2 cellular contexts compared by ENCODE assay signal in genomic region chr2:23447405-23447804, GRCh38.
TF ChIP-seq lines count a peak whose summit lies in the region.

No MANE protein-coding gene starts in this region.

TF ChIP-seq in GM12891, 5 proteins besides CTCF, POLR2A, EP300 and RAD21 (continued from another document):
- TF ChIP-seq POLR2AphosphoS5 (IDR thresholded peaks at IDR 0.05; ENCODE audit: low read depth, low read length) = no peak
- no peak for TF ChIP-seq POU2F2 (IDR thresholded peaks at IDR 0.05; ENCODE audit: low read depth, low read length)
- TF ChIP-seq PAX5 (IDR thresholded peaks at IDR 0.05; ENCODE audit: insufficient read depth, low read length, severe bottlenecking) = no peak

TF ChIP-seq in GM23338, 12 proteins besides CTCF, POLR2A, EP300 and RAD21 (continued from another document):
- no peak for TF ChIP-seq ZNF331 (CRISPR knock-in tag; IDR thresholded peaks at IDR 0.05; ENCODE audit: low read depth)
- no peak for TF ChIP-seq REST (IDR thresholded peaks at IDR 0.05; ENCODE audit: unreplicated experiment)
- TF ChIP-seq NANOG (IDR thresholded peaks at IDR 0.05; ENCODE audit: borderline replicate concordance) = no peak
- TF ChIP-seq POLR2AphosphoS5 (IDR thresholded peaks at IDR 0.05; ENCODE audit: low read depth) = no peak
- TF ChIP-seq ZNF114 (CRISPR knock-in tag; IDR thresholded peaks at IDR 0.05) = no peak
- no peak for TF ChIP-seq EZH2phosphoT487 (IDR thresholded peaks at IDR 0.05; ENCODE audit: unreplicated experiment)
- no peak for TF ChIP-seq ZNF462 (CRISPR knock-in tag; IDR thresholded peaks at IDR 0.05)
- TF ChIP-seq ETS1 (IDR thresholded peaks at IDR 0.05) = no peak
- no peak for TF ChIP-seq STAT1 (IDR thresholded peaks at IDR 0.05; ENCODE audit: unreplicated experiment)
- no peak for TF ChIP-seq EZH2 (IDR thresholded peaks at IDR 0.05; ENCODE audit: low read depth, unreplicated experiment)
TF ChIP-seq in GM23338: peak in this region for 0.
